ENCODE assay signal across 24 cellular contexts in the genomic region with DNA sequence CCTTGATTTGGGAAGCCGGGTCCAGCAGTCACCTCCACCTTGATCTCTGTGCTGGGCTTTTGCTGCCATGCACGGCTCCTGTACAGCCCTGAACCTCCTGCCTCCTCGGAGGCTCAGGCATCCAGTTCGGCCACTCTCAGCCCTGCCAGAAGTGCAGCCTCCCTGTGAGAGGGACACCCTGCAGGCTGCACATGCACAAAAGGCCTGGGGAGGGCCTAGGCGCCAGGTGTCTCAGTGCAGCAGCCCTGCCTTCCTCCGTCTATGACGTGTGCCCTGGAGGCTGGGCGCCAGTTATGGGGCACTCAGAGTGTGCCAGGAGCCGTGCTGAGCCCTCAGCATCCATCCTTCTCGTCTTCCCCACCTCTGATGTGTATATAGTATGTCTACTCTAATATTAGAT.
DNase-seq lines count a peak whose midpoint lies in the region; ATAC-seq, FAIRE-seq and TF ChIP-seq lines count a peak whose summit lies in the region.
"Had no signal": no experiment of that assay in that cellular context is flagged by ENCODE, and none has a peak within 500 bp of the region (broad histone marks: within the 10 kb centered on the region; RNA-seq: fewer than 3 reads in every experiment).

No MANE protein-coding gene starts in this region.

- CTCF ChIA-PET in K562 (lab: Yijun Ruan, JAX; ENCODE audit: low intra/inter-chr PET ratio), result no interaction called here

- TF ChIP-seq CTCF in K562 (IDR thresholded peaks at IDR 0.05 in 2 of 3, conservative IDR thresholded peaks at IDR 0.05 in 1 of 3; ENCODE audit: insufficient read depth in 2 of 3, low read depth in 1 of 3, low read length in 3 of 3) (no peak), lower leg skin (IDR thresholded peaks at IDR 0.05) (no peak)

- FAIRE-seq in K562 (lab: Jason Lieb, UNC), result no peak
- FAIRE-seq: endothelial cell of umbilical vein, GM19239, keratinocyte had no signal

- 0 out of 2 replicates have a peak, but pooled peaks cover 9% of the 10 kb centered on the region for H4K20me1 ChIP-seq in K562 (replicated peaks; ENCODE audit: control insufficient read depth, insufficient read depth, low read length)

- BruUV-seq in K562 (replicated peaks; lab: Mats Ljungman, UMichigan), result no TSS peak

- H3K79me2 ChIP-seq in K562 (ENCODE audit: control insufficient read depth, insufficient read depth, low read length), result no peaks in the 10 kb centered on the region
- H3K79me2 ChIP-seq: parathyroid adenoma had no signal

- ATAC-seq in Right ventricle myocardium inferior (no peak), left cardiac atrium (no peak), K562 (peak; percentile 33; the same call in 2 of the 3 replicates), esophagus mucosa (no peak)
- ATAC-seq: activated CD4-positive, CD25-positive, alpha-beta regulatory T cell treated with anti-CD3 and anti-CD28 coated beads, Interleukin-2, amount 50 U/mL, for 24 hours; activated CD8-positive, alpha-beta memory T cell treated with anti-CD3 and anti-CD28 coated beads, Interleukin-2, amount 10 ng/mL, durations not matched to agents 7 days and 5 days had no signal

- no peak overlapping the region for H3K4me2 ChIP-seq in K562 (ENCODE audit: insufficient read depth, low read length)
- H3K4me2 ChIP-seq: PC-9, SK-N-SH had no signal

- no peaks in the 10 kb centered on the region for H3K9me1 ChIP-seq in K562 (ENCODE audit: control insufficient read depth, insufficient read depth, low read length)

- in situ Hi-C loops in K562 (cut with MboI), result loop anchor here (10.0 to 25.0 kb wide), 2 partner anchors 514 to 1027 kb away; partner anchors contain the start of gene FBXL14

- no peaks in the 10 kb centered on the region for H3K36me3 ChIP-seq in K562 (ENCODE audit: control insufficient read depth, insufficient read depth, low read length)
- H3K36me3 ChIP-seq in thymus (ENCODE audit: control insufficient read depth, insufficient read depth), result no peaks in the 10 kb centered on the region
- H3K36me3 ChIP-seq: breast epithelium, transverse colon had no signal

- no peak overlapping the region for H2AFZ ChIP-seq in K562 (ENCODE audit: low read depth, low read length)
- H2AFZ ChIP-seq: parathyroid adenoma, PC-9 had no signal

- 20% methylated on average over 9 of the region's 10 CpGs for WGBS in K562 (ENCODE audit: insufficient coverage, low coverage, missing lambda C conversion rate)
- 30% methylated on average over 10 of the region's 10 CpGs for WGBS in thymus
- WGBS in lower leg skin, 2 donors, result 63 to 66% methylated on average over 8 to 10 of the region's 10 CpGs

- TF ChIP-seq EP300 in K562 (IDR thresholded peaks at IDR 0.05; ENCODE audit: low read length), result no peak

- intact Hi-C loops in Right ventricle myocardium inferior (cut with DNase I), result loop anchor here (10.0 kb wide), 1 partner anchor 534 kb away; no protein-coding TSS in a partner anchor
- intact Hi-C loops in left cardiac atrium (cut with DNase I), result loop anchor here (10.0 kb wide), 3 partner anchors 254 to 1014 kb away; partner anchors contain the start of gene RAD52 (in 1 of the 2)
- intact Hi-C loops in K562 (cut with micrococcal nuclease), result no loop called here
- intact Hi-C loops in lower leg skin (cut with DNase I; ENCODE audit: low total_unique reads), result loop anchor here (10.0 kb wide), 2 partner anchors 394 to 1024 kb away; no protein-coding TSS in a partner anchor

- no peak for TF ChIP-seq RAD21 in K562 (CRISPR knock-in tag; conservative IDR thresholded peaks at IDR 0.05 in 1 of 2, IDR thresholded peaks at IDR 0.05 in 1 of 2)

- POLR2A ChIA-PET in K562 (lab: Yijun Ruan, JAX), result interaction anchor here (0.6 kb wide), 1 partner anchor 40 kb away, joined by 3 read pairs; no protein-coding TSS in a partner anchor

- H3K27ac ChIP-seq in K562 (ENCODE audit: extremely low read depth, low read depth, low read length) (no peak overlapping the region), thymus (ENCODE audit: low read depth) (peak overlapping the region; percentile 67)
- H3K27ac ChIP-seq: breast epithelium, parathyroid adenoma, PC-9, transverse colon had no signal

- H3K4me3 ChIP-seq in K562, result no peak overlapping the region
- no peak overlapping the region for H3K4me3 ChIP-seq in thymus (ENCODE audit: low read length)
- no peak overlapping the region for H3K4me3 ChIP-seq in lower leg skin (ENCODE audit: low read depth, poor library complexity, severe bottlenecking)
- H3K4me3 ChIP-seq: PC-9, transverse colon had no signal

- peaks cover 19 to 42% of the 10 kb centered on the region in 2 experiments; a peak in 4 of 5 replicates for H3K27me3 ChIP-seq in K562 (ENCODE audit: control insufficient read depth in 2 of 2, insufficient read depth in 2 of 2, low read length in 2 of 2)
- H3K27me3 ChIP-seq in thymus (ENCODE audit: control insufficient read depth, insufficient read depth), result no peaks in the 10 kb centered on the region
- H3K27me3 ChIP-seq: breast epithelium, transverse colon had no signal

- peak; percentile 60 for DNase-seq in Right ventricle myocardium inferior (ENCODE audit: missing footprints)
- no peak for DNase-seq in left cardiac atrium
- DNase-seq in NCI-H2107 (lab: John Stamatoyannopoulos, UW), result peak; percentile 41
- DNase-seq in K562 (ENCODE audit: extremely low read depth in 1 of 4, low spot score in 3 of 4), result no peak
- no peak for DNase-seq in stimulated activated CD8-positive, alpha-beta memory T cell treated with anti-CD3 and anti-CD28 coated beads, Interleukin-4, amount 100 ng/mL, for 48 hours
- DNase-seq in lower leg skin (ENCODE audit: low spot score in 2 of 2), result no peak
- DNase-seq: activated CD8-positive, alpha-beta memory T cell treated with anti-CD3 and anti-CD28 coated beads, Interleukin-2, amount 10 ng/mL, durations not matched to agents 7 days and 5 days; Calu3; GOT3; hypothalamus; mammary epithelial cell; NCI-H187 treated with DMSO at 0.1 percent for 48 hours; PC-9; SK-N-SH; T1000; transverse colon had no signal

- H3K9me3 ChIP-seq in K562 (replicated peaks; ENCODE audit: control insufficient read depth, insufficient read depth, low read depth, low read length) (no peaks in the 10 kb centered on the region), thymus (ENCODE audit: control insufficient read depth) (no peaks in the 10 kb centered on the region)
- H3K9me3 ChIP-seq: breast epithelium, SK-N-SH, transverse colon had no signal

- H3K4me1 ChIP-seq in K562 (replicated peaks in 1 of 2; ENCODE audit: control insufficient read depth in 2 of 2, insufficient read depth in 2 of 2, low read length in 2 of 2), result peaks cover 12 to 38% of the 10 kb centered on the region in 2 experiments; a peak in 4 of 5 replicates
- H3K4me1 ChIP-seq in thymus (ENCODE audit: control insufficient read depth, insufficient read depth, low read length), result peaks cover 59% of the 10 kb centered on the region
- H3K4me1 ChIP-seq: parathyroid adenoma, transverse colon had no signal

- no peak for TF ChIP-seq POLR2A in K562 (conservative IDR thresholded peaks at IDR 0.05)
- TF ChIP-seq POLR2A in lower leg skin (IDR thresholded peaks at IDR 0.05), result no peak

- H3K9ac ChIP-seq in K562 (ENCODE audit: insufficient read depth in 1 of 2, low read depth in 2 of 2, low read length in 2 of 2), result no peak overlapping the region; a peak in 1 of 4 replicates
- H3K9ac ChIP-seq: parathyroid adenoma, SK-N-SH had no signal

TF ChIP-seq in K562, 482 proteins besides CTCF, POLR2A, EP300 and RAD21:
- TF ChIP-seq, protein P1, sequence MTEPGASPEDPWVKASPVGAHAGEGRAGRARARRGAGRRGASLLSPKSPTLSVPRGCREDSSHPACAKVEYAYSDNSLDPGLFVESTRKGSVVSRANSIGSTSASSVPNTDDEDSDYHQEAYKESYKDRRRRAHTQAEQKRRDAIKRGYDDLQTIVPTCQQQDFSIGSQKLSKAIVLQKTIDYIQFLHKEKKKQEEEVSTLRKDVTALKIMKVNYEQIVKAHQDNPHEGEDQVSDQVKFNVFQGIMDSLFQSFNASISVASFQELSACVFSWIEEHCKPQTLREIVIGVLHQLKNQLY (CRISPR knock-in tag; conservative IDR thresholded peaks at IDR 0.05), result no peak
- TF ChIP-seq SRF (CRISPR knock-in tag; IDR thresholded peaks at IDR 0.05), result peak in 1 of 2 experiments; percentile 28; a peak in 1 of 4 replicates
TF ChIP-seq in K562: peak in this region for 1.

Comparison
In these comparisons a context has a peak if more than half of its experiments do, and no peak if none do; other contexts are left out.
1. DNase-seq: peak in Right ventricle myocardium inferior (single experiment) and NCI-H2107 (single experiment); none in left cardiac atrium (single experiment), K562 (0 of 4), stimulated activated CD8-positive, alpha-beta memory T cell treated with anti-CD3 and anti-CD28 coated beads, Interleukin-4, amount 100 ng/mL, for 48 hours (single experiment) and lower leg skin (0 of 2).